16 cellular contexts compared by ENCODE assay signal in the genomic region with DNA sequence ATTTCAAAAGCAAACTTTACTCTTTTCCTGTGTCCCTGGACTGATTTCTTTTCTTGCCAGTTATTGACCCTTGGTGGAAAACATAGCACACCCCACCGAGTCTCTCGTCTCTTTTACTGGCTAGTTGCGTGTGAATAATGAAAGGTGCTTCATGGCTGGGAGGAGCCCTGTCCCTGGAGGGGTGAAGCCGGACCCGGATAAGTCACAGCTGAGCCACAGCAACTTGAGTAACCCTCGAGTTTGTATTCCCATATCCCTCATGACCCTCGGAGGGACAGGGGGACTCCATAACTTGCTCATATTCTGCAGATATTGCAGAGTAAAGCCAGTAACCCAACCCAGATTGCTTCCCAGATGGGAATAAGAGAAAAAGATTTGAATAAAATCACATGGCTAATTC.
DNase-seq lines count a peak whose midpoint lies in the region; ATAC-seq and TF ChIP-seq lines count a peak whose summit lies in the region.
"Had no signal": no experiment of that assay in that cellular context is flagged by ENCODE, and none has a peak within 500 bp of the region (broad histone marks: within the 10 kb centered on the region; RNA-seq: fewer than 3 reads in every experiment).

No MANE protein-coding gene starts in this region.

- no peak overlapping the region for H4K8ac ChIP-seq in mesendoderm (ENCODE audit: low read depth, low read length)

- H3K9ac ChIP-seq in mesendoderm (ENCODE audit: low read length), result no peak overlapping the region
- H3K9ac ChIP-seq in skeletal muscle satellite cell (ENCODE audit: low read depth, low read length), result peak overlapping the region; percentile 56
- H3K9ac ChIP-seq: GM23248 had no signal

- H3K23ac ChIP-seq in mesendoderm (ENCODE audit: low read length), result no peak overlapping the region

- peak; percentile 36 for DNase-seq in M059J (ENCODE audit: low read depth)
- peak; percentile 29 to 68 (median 46) for DNase-seq in body of pancreas
- no peak for DNase-seq in mesendoderm
- DNase-seq: DMS79, GF-D8, NCI-H1048, NCI-H187 had no signal

- H3K4ac ChIP-seq in mesendoderm (ENCODE audit: low read depth, low read length), result no peak overlapping the region

- no peak for TF ChIP-seq CTCF in body of pancreas (IDR thresholded peaks at IDR 0.05)

- no peaks in the 10 kb centered on the region for H3K79me1 ChIP-seq in mesendoderm (ENCODE audit: low read length)

- H3K27me3 ChIP-seq in body of pancreas, result no peaks in the 10 kb centered on the region
- no peaks in the 10 kb centered on the region for H3K27me3 ChIP-seq in mesendoderm (ENCODE audit: insufficient read depth, low read length, poor library complexity)
- peaks cover 18% of the 10 kb centered on the region for H3K27me3 ChIP-seq in skeletal muscle satellite cell (ENCODE audit: control insufficient read depth, insufficient read depth, low read length)

- no peaks in the 10 kb centered on the region for H3K9me3 ChIP-seq in body of pancreas
- no peaks in the 10 kb centered on the region for H3K9me3 ChIP-seq in skeletal muscle satellite cell (replicated peaks; ENCODE audit: low read length)
- H3K9me3 ChIP-seq: BE2C had no signal

- peak overlapping the region; percentile 69 for H2BK120ac ChIP-seq in mesendoderm (ENCODE audit: low read depth, low read length)

- WGBS in body of pancreas, 2 donors, result 30 to 35% methylated on average over 7 of the region's 7 CpGs
- no CpG with 5 or more reads among the region's 7 CpGs for WGBS in mesendoderm (ENCODE audit: extremely low coverage, insufficient coverage, low lambda C conversion rate)

- H3K18ac ChIP-seq in mesendoderm (ENCODE audit: low read length), result peak overlapping the region; percentile 30

- H3K27ac ChIP-seq in body of pancreas (peak overlapping the region in 3 of 4 donors; percentile 27 to 69 (median 53)), mesendoderm (ENCODE audit: low read depth, low read length) (no peak overlapping the region)
- H3K27ac ChIP-seq: GM23248, HL-60 had no signal

- peak overlapping the region; percentile 62 for H3K56ac ChIP-seq in mesendoderm (ENCODE audit: low read length)

- no peak overlapping the region for H2AK5ac ChIP-seq in mesendoderm (ENCODE audit: low read length)

- H3K4me2 ChIP-seq in mesendoderm (ENCODE audit: low read length) (no peak overlapping the region), skeletal muscle satellite cell (ENCODE audit: low read length) (peak overlapping the region; percentile 29)

- ATAC-seq in body of pancreas (peak; percentile 64), HG03565 (IDR thresholded peaks at IDR 0.05; ENCODE audit: unreplicated experiment) (no peak), HG02759 (IDR thresholded peaks at IDR 0.05; ENCODE audit: unreplicated experiment) (no peak), GM21526 (IDR thresholded peaks at IDR 0.05; ENCODE audit: low FRiP score, unreplicated experiment) (no peak)
- ATAC-seq: Panc1 had no signal

- H3K4me1 ChIP-seq in body of pancreas, result peaks cover 14% of the 10 kb centered on the region
- H3K4me1 ChIP-seq in mesendoderm (ENCODE audit: control insufficient read depth, low read depth, low read length), result no peaks in the 10 kb centered on the region
- peaks cover 27% of the 10 kb centered on the region for H3K4me1 ChIP-seq in skeletal muscle satellite cell (ENCODE audit: control insufficient read depth, insufficient read depth, low read length)
- H3K4me1 ChIP-seq: BE2C had no signal

- no peaks in the 10 kb centered on the region for H3K79me2 ChIP-seq in mesendoderm (ENCODE audit: control insufficient read depth, insufficient read depth, low read length)

- no peaks in the 10 kb centered on the region for H3K36me3 ChIP-seq in body of pancreas (replicated peaks in 1 of 2; ENCODE audit: insufficient read depth in 1 of 2, low read depth in 2 of 2)
- no peaks in the 10 kb centered on the region for H3K36me3 ChIP-seq in mesendoderm (ENCODE audit: control insufficient read depth, insufficient read depth, low read length)
- H3K36me3 ChIP-seq in skeletal muscle satellite cell (ENCODE audit: insufficient read depth, low read length), result no peaks in the 10 kb centered on the region
- H3K36me3 ChIP-seq: BE2C had no signal

- intact Hi-C loops in body of pancreas (cut with DNase I), result loop anchor here (5.0 to 10.0 kb wide), 2 partner anchors 286 to 693 kb away; no protein-coding TSS in a partner anchor

- no peak overlapping the region for H2BK5ac ChIP-seq in mesendoderm (ENCODE audit: low read length)

- no peak overlapping the region for H3K4me3 ChIP-seq in body of pancreas
- H3K4me3 ChIP-seq in mesendoderm (ENCODE audit: low read length), result no peak overlapping the region
- H3K4me3 ChIP-seq in skeletal muscle satellite cell (ENCODE audit: low read length), result no peak overlapping the region
- H3K4me3 ChIP-seq: GM23248, K562 had no signal

- no peak overlapping the region for H4K5ac ChIP-seq in mesendoderm (ENCODE audit: low read length)

- H2BK15ac ChIP-seq in mesendoderm (replicated peaks; ENCODE audit: low read depth), result no peak overlapping the region

- peak in 1 of 3 donors; percentile 8 for TF ChIP-seq POLR2A in body of pancreas (IDR thresholded peaks at IDR 0.05)
